1 cellular context compared by ENCODE assay signal in the genomic region with DNA sequence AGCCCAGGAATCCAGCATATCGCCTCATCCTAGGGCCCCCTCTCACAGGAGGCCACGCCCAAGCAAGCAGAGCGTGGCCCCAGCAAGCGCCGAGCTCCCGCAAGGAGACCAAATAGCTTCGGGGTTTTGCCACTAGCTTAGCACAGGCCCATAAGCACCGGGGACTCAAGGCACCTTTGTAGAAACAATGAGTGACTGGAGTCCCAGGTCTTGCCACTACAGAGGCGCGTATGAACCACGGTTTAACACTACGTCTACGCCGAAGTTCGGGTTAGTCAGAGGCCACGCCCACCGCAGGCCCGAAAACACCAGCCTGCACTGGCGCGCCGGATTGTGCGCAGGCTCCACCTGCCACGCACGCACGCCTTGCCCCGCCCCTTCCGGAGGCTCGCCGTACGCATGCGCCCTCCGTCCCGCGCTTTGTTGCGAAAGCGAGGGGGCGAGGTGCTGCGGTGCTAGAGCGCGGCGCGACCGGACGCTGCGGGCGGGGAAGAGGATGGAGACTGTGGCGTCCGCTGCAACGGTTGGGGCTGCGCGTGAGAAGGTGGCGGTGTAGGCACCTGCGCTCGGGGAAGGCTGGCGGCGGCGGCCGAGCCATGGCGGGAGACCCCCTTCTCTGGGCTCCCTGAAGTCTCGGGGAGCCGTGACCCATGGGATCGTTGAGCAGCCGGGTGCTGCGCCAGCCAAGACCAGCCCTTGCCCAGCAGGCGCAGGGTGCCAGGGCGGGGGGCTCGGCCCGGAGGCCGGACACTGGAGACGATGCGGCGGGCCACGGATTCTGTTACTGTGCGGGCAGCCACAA.
TF ChIP-seq lines count a peak whose summit lies in the region.

A gene with protein sequence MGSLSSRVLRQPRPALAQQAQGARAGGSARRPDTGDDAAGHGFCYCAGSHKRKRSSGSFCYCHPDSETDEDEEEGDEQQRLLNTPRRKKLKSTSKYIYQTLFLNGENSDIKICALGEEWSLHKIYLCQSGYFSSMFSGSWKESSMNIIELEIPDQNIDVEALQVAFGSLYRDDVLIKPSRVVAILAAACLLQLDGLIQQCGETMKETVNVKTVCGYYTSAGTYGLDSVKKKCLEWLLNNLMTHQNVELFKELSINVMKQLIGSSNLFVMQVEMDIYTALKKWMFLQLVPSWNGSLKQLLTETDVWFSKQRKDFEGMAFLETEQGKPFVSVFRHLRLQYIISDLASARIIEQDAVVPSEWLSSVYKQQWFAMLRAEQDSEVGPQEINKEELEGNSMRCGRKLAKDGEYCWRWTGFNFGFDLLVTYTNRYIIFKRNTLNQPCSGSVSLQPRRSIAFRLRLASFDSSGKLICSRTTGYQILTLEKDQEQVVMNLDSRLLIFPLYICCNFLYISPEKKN (plus strand): TSS at position 418 of the 802 bp plus-strand sequence. CDS start 233 bp downstream, at position 651.

TF ChIP-seq in A549, 52 proteins besides CTCF, POLR2A, EP300 and RAD21 (continued from another document):
- TF ChIP-seq, protein P1, sequence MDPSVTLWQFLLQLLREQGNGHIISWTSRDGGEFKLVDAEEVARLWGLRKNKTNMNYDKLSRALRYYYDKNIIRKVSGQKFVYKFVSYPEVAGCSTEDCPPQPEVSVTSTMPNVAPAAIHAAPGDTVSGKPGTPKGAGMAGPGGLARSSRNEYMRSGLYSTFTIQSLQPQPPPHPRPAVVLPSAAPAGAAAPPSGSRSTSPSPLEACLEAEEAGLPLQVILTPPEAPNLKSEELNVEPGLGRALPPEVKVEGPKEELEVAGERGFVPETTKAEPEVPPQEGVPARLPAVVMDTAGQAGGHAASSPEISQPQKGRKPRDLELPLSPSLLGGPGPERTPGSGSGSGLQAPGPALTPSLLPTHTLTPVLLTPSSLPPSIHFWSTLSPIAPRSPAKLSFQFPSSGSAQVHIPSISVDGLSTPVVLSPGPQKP (IDR thresholded peaks at IDR 0.05; ENCODE audit: low read depth, low read length), result no peak
- TF ChIP-seq HOXA7 (CRISPR knock-in tag; IDR thresholded peaks at IDR 0.05), result no peak
- TF ChIP-seq, protein P2, sequence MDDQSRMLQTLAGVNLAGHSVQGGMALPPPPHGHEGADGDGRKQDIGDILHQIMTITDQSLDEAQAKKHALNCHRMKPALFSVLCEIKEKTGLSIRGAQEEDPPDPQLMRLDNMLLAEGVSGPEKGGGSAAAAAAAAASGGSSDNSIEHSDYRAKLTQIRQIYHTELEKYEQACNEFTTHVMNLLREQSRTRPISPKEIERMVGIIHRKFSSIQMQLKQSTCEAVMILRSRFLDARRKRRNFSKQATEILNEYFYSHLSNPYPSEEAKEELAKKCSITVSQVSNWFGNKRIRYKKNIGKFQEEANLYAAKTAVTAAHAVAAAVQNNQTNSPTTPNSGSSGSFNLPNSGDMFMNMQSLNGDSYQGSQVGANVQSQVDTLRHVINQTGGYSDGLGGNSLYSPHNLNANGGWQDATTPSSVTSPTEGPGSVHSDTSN (IDR thresholded peaks at IDR 0.05), result 0 out of 2 replicates have a peak, but pooled peaks have one; percentile 60
- TF ChIP-seq, protein P3, sequence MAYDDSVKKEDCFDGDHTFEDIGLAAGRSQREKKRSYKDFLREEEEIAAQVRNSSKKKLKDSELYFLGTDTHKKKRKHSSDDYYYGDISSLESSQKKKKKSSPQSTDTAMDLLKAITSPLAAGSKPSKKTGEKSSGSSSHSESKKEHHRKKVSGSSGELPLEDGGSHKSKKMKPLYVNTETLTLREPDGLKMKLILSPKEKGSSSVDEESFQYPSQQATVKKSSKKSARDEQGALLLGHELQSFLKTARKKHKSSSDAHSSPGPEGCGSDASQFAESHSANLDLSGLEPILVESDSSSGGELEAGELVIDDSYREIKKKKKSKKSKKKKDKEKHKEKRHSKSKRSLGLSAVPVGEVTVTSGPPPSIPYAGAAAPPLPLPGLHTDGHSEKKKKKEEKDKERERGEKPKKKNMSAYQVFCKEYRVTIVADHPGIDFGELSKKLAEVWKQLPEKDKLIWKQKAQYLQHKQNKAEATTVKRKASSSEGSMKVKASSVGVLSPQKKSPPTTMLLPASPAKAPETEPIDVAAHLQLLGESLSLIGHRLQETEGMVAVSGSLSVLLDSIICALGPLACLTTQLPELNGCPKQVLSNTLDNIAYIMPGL (CRISPR knock-in tag; IDR thresholded peaks at IDR 0.05; ENCODE audit: borderline replicate concordance), result no peak
- TF ChIP-seq HDAC2 (IDR thresholded peaks at IDR 0.05), result no peak
- no peak; the same call in 1 of the 2 replicates for TF ChIP-seq KDM5A (IDR thresholded peaks at IDR 0.05)
- TF ChIP-seq RFX5 (IDR thresholded peaks at IDR 0.05), result no peak
- TF ChIP-seq PHF8 (IDR thresholded peaks at IDR 0.05; ENCODE audit: borderline replicate concordance, low read depth), result peak; percentile 51
- TF ChIP-seq, protein P4, sequence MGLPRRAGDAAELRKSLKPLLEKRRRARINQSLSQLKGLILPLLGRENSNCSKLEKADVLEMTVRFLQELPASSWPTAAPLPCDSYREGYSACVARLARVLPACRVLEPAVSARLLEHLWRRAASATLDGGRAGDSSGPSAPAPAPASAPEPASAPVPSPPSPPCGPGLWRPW (IDR thresholded peaks at IDR 0.05), result 0 out of 2 replicates have a peak, but pooled peaks have one; percentile 26
- no peak for TF ChIP-seq SREBF2 (IDR thresholded peaks at IDR 0.05)
- TF ChIP-seq NFE2L2 (conservative IDR thresholded peaks at IDR 0.05; ENCODE audit: low read length), result no peak
- TF ChIP-seq, protein P5, sequence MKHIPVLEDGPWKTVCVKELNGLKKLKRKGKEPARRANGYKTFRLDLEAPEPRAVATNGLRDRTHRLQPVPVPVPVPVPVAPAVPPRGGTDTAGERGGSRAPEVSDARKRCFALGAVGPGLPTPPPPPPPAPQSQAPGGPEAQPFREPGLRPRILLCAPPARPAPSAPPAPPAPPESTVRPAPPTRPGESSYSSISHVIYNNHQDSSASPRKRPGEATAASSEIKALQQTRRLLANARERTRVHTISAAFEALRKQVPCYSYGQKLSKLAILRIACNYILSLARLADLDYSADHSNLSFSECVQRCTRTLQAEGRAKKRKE (CRISPR knock-in tag; IDR thresholded peaks at IDR 0.05; ENCODE audit: low read depth), result no peak
- no peak for TF ChIP-seq CHD2 (IDR thresholded peaks at IDR 0.05; ENCODE audit: low read length, partially characterized antibody)
- TF ChIP-seq, protein P6, sequence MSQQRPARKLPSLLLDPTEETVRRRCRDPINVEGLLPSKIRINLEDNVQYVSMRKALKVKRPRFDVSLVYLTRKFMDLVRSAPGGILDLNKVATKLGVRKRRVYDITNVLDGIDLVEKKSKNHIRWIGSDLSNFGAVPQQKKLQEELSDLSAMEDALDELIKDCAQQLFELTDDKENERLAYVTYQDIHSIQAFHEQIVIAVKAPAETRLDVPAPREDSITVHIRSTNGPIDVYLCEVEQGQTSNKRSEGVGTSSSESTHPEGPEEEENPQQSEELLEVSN (IDR thresholded peaks at IDR 0.05; ENCODE audit: borderline replicate concordance, low read depth), result peak; percentile 88
- no peak for TF ChIP-seq TFCP2L1 (CRISPR knock-in tag; IDR thresholded peaks at IDR 0.05)
- no peak for TF ChIP-seq CHD4 (IDR thresholded peaks at IDR 0.05; ENCODE audit: borderline replicate concordance)
- TF ChIP-seq, protein P7, sequence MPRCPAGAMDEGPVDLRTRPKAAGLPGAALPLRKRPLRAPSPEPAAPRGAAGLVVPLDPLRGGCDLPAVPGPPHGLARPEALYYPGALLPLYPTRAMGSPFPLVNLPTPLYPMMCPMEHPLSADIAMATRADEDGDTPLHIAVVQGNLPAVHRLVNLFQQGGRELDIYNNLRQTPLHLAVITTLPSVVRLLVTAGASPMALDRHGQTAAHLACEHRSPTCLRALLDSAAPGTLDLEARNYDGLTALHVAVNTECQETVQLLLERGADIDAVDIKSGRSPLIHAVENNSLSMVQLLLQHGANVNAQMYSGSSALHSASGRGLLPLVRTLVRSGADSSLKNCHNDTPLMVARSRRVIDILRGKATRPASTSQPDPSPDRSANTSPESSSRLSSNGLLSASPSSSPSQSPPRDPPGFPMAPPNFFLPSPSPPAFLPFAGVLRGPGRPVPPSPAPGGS (IDR thresholded peaks at IDR 0.05), result peak; percentile 72; the same call in 2 of the 3 replicates
- TF ChIP-seq TP53 (CRISPR knock-in tag; IDR thresholded peaks at IDR 0.05), result no peak
- TF ChIP-seq FOSL2 (IDR thresholded peaks at IDR 0.05), result no peak
- peak; percentile 18; the same call in 1 of the 2 replicates for TF ChIP-seq FOSL2 (CRISPR knock-in tag; IDR thresholded peaks at IDR 0.05)
- TF ChIP-seq ESRRA (IDR thresholded peaks at IDR 0.05; ENCODE audit: borderline replicate concordance, low read length), result no peak
- TF ChIP-seq, protein P8, sequence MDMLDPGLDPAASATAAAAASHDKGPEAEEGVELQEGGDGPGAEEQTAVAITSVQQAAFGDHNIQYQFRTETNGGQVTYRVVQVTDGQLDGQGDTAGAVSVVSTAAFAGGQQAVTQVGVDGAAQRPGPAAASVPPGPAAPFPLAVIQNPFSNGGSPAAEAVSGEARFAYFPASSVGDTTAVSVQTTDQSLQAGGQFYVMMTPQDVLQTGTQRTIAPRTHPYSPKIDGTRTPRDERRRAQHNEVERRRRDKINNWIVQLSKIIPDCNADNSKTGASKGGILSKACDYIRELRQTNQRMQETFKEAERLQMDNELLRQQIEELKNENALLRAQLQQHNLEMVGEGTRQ (IDR thresholded peaks at IDR 0.05), result no peak
- TF ChIP-seq, protein P9, sequence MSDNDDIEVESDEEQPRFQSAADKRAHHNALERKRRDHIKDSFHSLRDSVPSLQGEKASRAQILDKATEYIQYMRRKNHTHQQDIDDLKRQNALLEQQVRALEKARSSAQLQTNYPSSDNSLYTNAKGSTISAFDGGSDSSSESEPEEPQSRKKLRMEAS (IDR thresholded peaks at IDR 0.05), result peak; percentile 96
- no peak for TF ChIP-seq RNF2 (IDR thresholded peaks at IDR 0.05; ENCODE audit: borderline replicate concordance, low read depth)
- no peak for TF ChIP-seq NR3C1 (IDR thresholded peaks at IDR 0.05)
- TF ChIP-seq HOXB13 (CRISPR knock-in tag; IDR thresholded peaks at IDR 0.05; ENCODE audit: low read depth), result no peak
- no peak for TF ChIP-seq CBX2 (IDR thresholded peaks at IDR 0.05; ENCODE audit: borderline replicate concordance, low read depth)
- TF ChIP-seq MAFK (IDR thresholded peaks at IDR 0.05; ENCODE audit: partially characterized antibody), result no peak
- TF ChIP-seq HOXB5 (CRISPR knock-in tag; IDR thresholded peaks at IDR 0.05), result no peak
- TF ChIP-seq CBX8 (IDR thresholded peaks at IDR 0.05), result no peak
- TF ChIP-seq BHLHE40 (IDR thresholded peaks at IDR 0.05; ENCODE audit: low read depth, low read length), result no peak
- TF ChIP-seq FOXS1 (CRISPR knock-in tag; IDR thresholded peaks at IDR 0.05), result no peak
- TF ChIP-seq FOSB (CRISPR knock-in tag; IDR thresholded peaks at IDR 0.05), result no peak
- peak; percentile 97 to 99 for TF ChIP-seq CEBPB (IDR thresholded peaks at IDR 0.05)
